ENCODE assay signal across 8 cellular contexts in genomic region chr4:13656569-13656988, GRCh38. TPM values are rescaled to one million over a fixed set of nuclear protein-coding genes. Genes with fewer than 3 reads are reported as not detected.
A peak's percentile ranks its signal among the peaks of the same experiment; 100 is the strongest.
DNase-seq lines count a peak whose midpoint lies in the region; ATAC-seq and TF ChIP-seq lines count a peak whose summit lies in the region.

No MANE protein-coding gene starts in this region.

- H3K27me3 ChIP-seq in OCI-LY3 (ENCODE audit: low read depth, low read length) (peaks cover 10% of the 10 kb centered on the region; the same call in 1 of the 2 replicates), neural progenitor cell (no peaks in the 10 kb centered on the region)

- H3K9ac ChIP-seq in OCI-LY3 (ENCODE audit: low read length): peak overlapping the region; percentile 28
- no peak overlapping the region for H3K9ac ChIP-seq in neural progenitor cell

- H3K27ac ChIP-seq in OCI-LY3 (ENCODE audit: low read length) (no peak overlapping the region), neural progenitor cell (no peak overlapping the region)

- H3K36me3 Mint-ChIP-seq in activated T-helper 1 cell treated with anti-CD3 and anti-CD28 coated beads, Interleukin-12 subunit alpha, Interleukin-12 subunit beta, Interleukin-2, Interleukin-4 antibody, amounts not matched to agents 30 ng/mL and 10 ng/mL and 1 ng/mL, durations not matched to agents 14 hours and 24 hours and 36 hours (ENCODE audit: low read depth): no peaks in the 10 kb centered on the region
- no peaks in the 10 kb centered on the region for H3K36me3 Mint-ChIP-seq in neural progenitor cell

- H3K4me3 Mint-ChIP-seq in activated T-helper 1 cell treated with anti-CD3 and anti-CD28 coated beads, Interleukin-12 subunit alpha, Interleukin-12 subunit beta, Interleukin-2, Interleukin-4 antibody, amounts not matched to agents 30 ng/mL and 10 ng/mL and 1 ng/mL, durations not matched to agents 14 hours and 24 hours and 36 hours: peak overlapping the region; percentile 74
- peak overlapping the region; percentile 28 for H3K4me3 Mint-ChIP-seq in neural progenitor cell

- peaks cover 5% of the 10 kb centered on the region for H3K27me3 Mint-ChIP-seq in activated T-helper 1 cell treated with anti-CD3 and anti-CD28 coated beads, Interleukin-12 subunit alpha, Interleukin-12 subunit beta, Interleukin-2, Interleukin-4 antibody, amounts not matched to agents 30 ng/mL and 10 ng/mL and 1 ng/mL, durations not matched to agents 14 hours and 24 hours and 36 hours (ENCODE audit: insufficient read depth)
- H3K27me3 Mint-ChIP-seq in neural progenitor cell (ENCODE audit: insufficient read depth, low read depth): peaks cover 6% of the 10 kb centered on the region

- no peaks in the 10 kb centered on the region for H3K9me3 ChIP-seq in OCI-LY3 (ENCODE audit: insufficient read depth, low read length)
- no peaks in the 10 kb centered on the region for H3K9me3 ChIP-seq in neural progenitor cell (ENCODE audit: low read depth)

- peak; percentile 79 for TF ChIP-seq CTCF in OCI-LY3 (IDR thresholded peaks at IDR 0.05; ENCODE audit: low read depth, low read length)
- peak; percentile 81 for TF ChIP-seq CTCF in neural progenitor cell (IDR thresholded peaks at IDR 0.05)

- H3K79me2 ChIP-seq in OCI-LY3 (ENCODE audit: low read length) (no peaks in the 10 kb centered on the region), neural progenitor cell (ENCODE audit: low read depth) (no peaks in the 10 kb centered on the region)

- H3K4me1 Mint-ChIP-seq in activated T-helper 1 cell treated with anti-CD3 and anti-CD28 coated beads, Interleukin-12 subunit alpha, Interleukin-12 subunit beta, Interleukin-2, Interleukin-4 antibody, amounts not matched to agents 30 ng/mL and 10 ng/mL and 1 ng/mL, durations not matched to agents 14 hours and 24 hours and 36 hours (ENCODE audit: low read depth): peaks cover 19% of the 10 kb centered on the region
- peaks cover 12% of the 10 kb centered on the region for H3K4me1 Mint-ChIP-seq in neural progenitor cell

- ATAC-seq in HG03342 (IDR thresholded peaks at IDR 0.05; ENCODE audit: unreplicated experiment) (peak; percentile 38), HG03571 (IDR thresholded peaks at IDR 0.05; ENCODE audit: unreplicated experiment) (no peak)
- no peak for ATAC-seq in stimulated activated naive CD8-positive, alpha-beta T cell treated with anti-CD3 and anti-CD28 coated beads, Interleukin-15, Interleukin-2, amounts not matched to agents 100 U/mL and 50 U/mL, for 24 hours

- H3K4me3 ChIP-seq in OCI-LY3 (ENCODE audit: low read length) (peak overlapping the region; percentile 75), neural progenitor cell (peak overlapping the region; percentile 34)

- DNase-seq in ELF-1 (ENCODE audit: low read depth, low spot score) (peak; percentile 77), fibroblast of peridontal ligament (ENCODE audit: extremely low read depth) (peak; percentile 91), neural progenitor cell (ENCODE audit: low spot score) (peak; percentile 40)
- peak; percentile 48 for DNase-seq in activated T-helper 1 cell treated with anti-CD3 and anti-CD28 coated beads, Interleukin-12 subunit alpha, Interleukin-12 subunit beta, Interleukin-2, Interleukin-4 antibody, amounts not matched to agents 30 ng/mL and 10 ng/mL and 1 ng/mL, durations not matched to agents 14 hours and 24 hours and 36 hours (ENCODE audit: low spot score)
- peak; percentile 73 for DNase-seq in stimulated activated naive CD8-positive, alpha-beta T cell treated with anti-CD3 and anti-CD28 coated beads, Interleukin-15, Interleukin-2, amounts not matched to agents 100 U/mL and 50 U/mL, for 24 hours

- H2AFZ ChIP-seq in OCI-LY3 (ENCODE audit: low read depth, low read length): peak overlapping the region; percentile 71
- peak overlapping the region; percentile 92 for H2AFZ ChIP-seq in neural progenitor cell (replicated peaks)

- intact Hi-C loops in activated T-helper 1 cell treated with anti-CD3 and anti-CD28 coated beads, Interleukin-12 subunit alpha, Interleukin-12 subunit beta, Interleukin-2, Interleukin-4 antibody, amounts not matched to agents 30 ng/mL and 10 ng/mL and 1 ng/mL, durations not matched to agents 14 hours and 24 hours and 36 hours (cut with micrococcal nuclease): loop anchor here (1.0 to 10.0 kb wide), 9 partner anchors 808 to 1994 kb away; no protein-coding TSS in a partner anchor

- peak overlapping the region; percentile 88 for H3K27ac Mint-ChIP-seq in activated T-helper 1 cell treated with anti-CD3 and anti-CD28 coated beads, Interleukin-12 subunit alpha, Interleukin-12 subunit beta, Interleukin-2, Interleukin-4 antibody, amounts not matched to agents 30 ng/mL and 10 ng/mL and 1 ng/mL, durations not matched to agents 14 hours and 24 hours and 36 hours
- H3K27ac Mint-ChIP-seq in neural progenitor cell: no peak overlapping the region

- H3K36me3 ChIP-seq in OCI-LY3 (replicated peaks; ENCODE audit: low read depth, low read length) (no peaks in the 10 kb centered on the region), neural progenitor cell (no peaks in the 10 kb centered on the region)

- H3F3A ChIP-seq in neural progenitor cell (ENCODE audit: low read depth): peaks cover 8% of the 10 kb centered on the region

- H3K9me3 Mint-ChIP-seq in activated T-helper 1 cell treated with anti-CD3 and anti-CD28 coated beads, Interleukin-12 subunit alpha, Interleukin-12 subunit beta, Interleukin-2, Interleukin-4 antibody, amounts not matched to agents 30 ng/mL and 10 ng/mL and 1 ng/mL, durations not matched to agents 14 hours and 24 hours and 36 hours: no peaks in the 10 kb centered on the region
- H3K9me3 Mint-ChIP-seq in neural progenitor cell: no peaks in the 10 kb centered on the region

- H4K20me1 ChIP-seq in OCI-LY3 (ENCODE audit: insufficient read depth, low read length) (no peaks in the 10 kb centered on the region), neural progenitor cell (ENCODE audit: low read depth) (no peaks in the 10 kb centered on the region)

- H3K4me2 ChIP-seq in OCI-LY3 (ENCODE audit: low read length) (peak overlapping the region; percentile 74), neural progenitor cell (peak overlapping the region; percentile 74)

- H3K4me1 ChIP-seq in OCI-LY3 (ENCODE audit: low read length) (peaks cover 13% of the 10 kb centered on the region), neural progenitor cell (no peaks in the 10 kb centered on the region)

RNA-seq across cellular contexts. Expression of gene BOD1L1, which starts 29.1 kb away (rescaled TPM):
- 40.1 and 40.4 TPM in 2 replicates for total RNA-seq in activated T-helper 1 cell treated with anti-CD3 and anti-CD28 coated beads, Interleukin-12 subunit alpha, Interleukin-12 subunit beta, Interleukin-2, Interleukin-4 antibody, amounts not matched to agents 30 ng/mL and 10 ng/mL and 1 ng/mL, durations not matched to agents 14 hours and 24 hours and 36 hours
- total RNA-seq in neural progenitor cell (ENCODE audit: low replicate concordance): 29.4 and 32.5 TPM in 2 replicates

Comparison
In these comparisons a context has a peak if more than half of its experiments do, and no peak if none do; other contexts are left out.
1. DNase-seq: peak in every context shown above with its lines; median percentile 91 in fibroblast of peridontal ligament; 77 in ELF-1; 73 in stimulated activated naive CD8-positive, alpha-beta T cell treated with anti-CD3 and anti-CD28 coated beads, Interleukin-15, Interleukin-2, amounts not matched to agents 100 U/mL and 50 U/mL, for 24 hours; 48 in activated T-helper 1 cell treated with anti-CD3 and anti-CD28 coated beads, Interleukin-12 subunit alpha, Interleukin-12 subunit beta, Interleukin-2, Interleukin-4 antibody, amounts not matched to agents 30 ng/mL and 10 ng/mL and 1 ng/mL, durations not matched to agents 14 hours and 24 hours and 36 hours; 40 in neural progenitor cell.